Comparison of ENCODE assay signal across 1 cellular context in genomic region chr15:50141856-50142255, GRCh38.
TF ChIP-seq lines count a peak whose summit lies in the region.

No MANE protein-coding gene starts in this region.

TF ChIP-seq in GM12878, 131 proteins besides CTCF, POLR2A, EP300 and RAD21:
- TF ChIP-seq SIN3A (IDR thresholded peaks at IDR 0.05; ENCODE audit: low read depth, low read length) (no peak), TAF1 (IDR thresholded peaks at IDR 0.05; ENCODE audit: borderline replicate concordance, low read depth, low read length) (no peak), HDGF (IDR thresholded peaks at IDR 0.05) (no peak), SPI1 (IDR thresholded peaks at IDR 0.05; ENCODE audit: borderline replicate concordance, insufficient read depth, low read depth, low read length) (peak; percentile 37; the same call in 1 of the 2 replicates)
